Comparison of ENCODE assay signal across 13 cellular contexts in the genomic region with DNA sequence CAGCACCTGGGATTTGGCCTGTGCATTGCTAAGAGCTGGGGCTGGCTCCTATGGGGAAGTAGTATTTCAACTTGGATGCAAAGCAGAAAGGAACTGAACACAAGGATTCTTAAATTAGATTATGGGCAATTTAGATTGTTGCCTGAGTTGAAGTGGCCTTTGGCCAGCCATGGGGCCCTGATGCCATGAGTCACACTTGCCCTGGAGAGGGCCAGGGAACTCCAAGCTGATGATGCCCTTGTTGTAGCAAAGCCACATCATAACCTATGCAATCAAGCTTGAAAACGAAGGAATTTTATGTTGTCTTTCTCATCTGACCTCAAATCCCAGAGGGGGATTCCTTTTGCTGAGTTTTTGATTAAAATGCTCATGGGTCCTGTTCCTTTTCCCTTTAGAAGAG. TPM values are rescaled to one million over a fixed set of nuclear protein-coding genes. Genes with fewer than 3 reads are reported as not detected.
A peak's percentile ranks its signal among the peaks of the same experiment; 100 is the strongest.
DNase-seq lines count a peak whose midpoint lies in the region; TF ChIP-seq lines count a peak whose summit lies in the region.
"Had no signal": no experiment of that assay in that cellular context is flagged by ENCODE, and none has a peak within 500 bp of the region (broad histone marks: within the 10 kb centered on the region; RNA-seq: fewer than 3 reads in every experiment).

No MANE protein-coding gene starts in this region.

- WGBS in hepatocyte (ENCODE audit: low lambda C conversion rate, missing lambda C conversion rate) = 78% methylated on average over 1 of the region's 1 CpG

- no peak overlapping the region for H3K4me3 Mint-ChIP-seq in activated naive CD8-positive, alpha-beta T cell treated with anti-CD3 and anti-CD28 coated beads for 36 hours
- H3K4me3 Mint-ChIP-seq: CD8-positive, alpha-beta memory T cell; natural killer cell had no signal

- H3K4me1 Mint-ChIP-seq in activated naive CD8-positive, alpha-beta T cell treated with anti-CD3 and anti-CD28 coated beads for 36 hours = peaks cover 39% of the 10 kb centered on the region

- no peaks in the 10 kb centered on the region for H3K9me3 Mint-ChIP-seq in activated naive CD8-positive, alpha-beta T cell treated with anti-CD3 and anti-CD28 coated beads for 36 hours
- H3K9me3 Mint-ChIP-seq: CD8-positive, alpha-beta memory T cell; natural killer cell had no signal

- POLR2A ChIA-PET in A673 (lab: Charles Lee; ENCODE audit: low non-redundant PET) = no interaction called here

- H3K36me3 Mint-ChIP-seq in activated naive CD8-positive, alpha-beta T cell treated with anti-CD3 and anti-CD28 coated beads for 36 hours = peaks cover 31% of the 10 kb centered on the region
- H3K36me3 Mint-ChIP-seq: natural killer cell had no signal

- intact Hi-C loops in A673 (cut with micrococcal nuclease; ENCODE audit: unreplicated experiment) = no loop called here

- H3K79me2 ChIP-seq in hepatocyte = no peaks in the 10 kb centered on the region

- DNase-seq in ACHN (peak; percentile 95), GOT3 (lab: John Stamatoyannopoulos, UW) (peak; percentile 34), hepatocyte (ENCODE audit: low spot score) (peak; percentile 68), NCI-H446 treated with DMSO at 0.1 percent for 48 hours (lab: John Stamatoyannopoulos, UW) (no peak), NCI-H748 (lab: John Stamatoyannopoulos, UW; ENCODE audit: unreplicated experiment) (no peak), amygdala (lab: John Stamatoyannopoulos, UW) (no peak), A673 (ENCODE audit: low spot score) (no peak)
- no peak for DNase-seq in activated naive CD8-positive, alpha-beta T cell treated with anti-CD3 and anti-CD28 coated beads for 36 hours
- DNase-seq: CD8-positive, alpha-beta memory T cell; natural killer cell; NCI-H748 treated with DMSO at 0.1 percent for 48 hours; stimulated activated CD4-positive, alpha-beta T cell treated with anti-CD3 and anti-CD28 coated beads, Interleukin-2, amount 100 ng/mL, for 48 hours had no signal

- no peak overlapping the region for H2AFZ ChIP-seq in hepatocyte

- in situ Hi-C loops in ACHN (cut with HindIII; ENCODE audit: low pct_ligation_motif_present, low pct_unique_long_range_greater_than_20kb, low sequenced_read_pairs) = no loop called here

- H3K4me1 ChIP-seq in hepatocyte (ENCODE audit: insufficient read depth) (peaks cover 17% of the 10 kb centered on the region), A673 (ENCODE audit: insufficient read depth, low read length, poor library complexity, severe bottlenecking) (no peaks in the 10 kb centered on the region)

- no peaks in the 10 kb centered on the region for H3K36me3 ChIP-seq in hepatocyte (replicated peaks; ENCODE audit: insufficient read depth, low read depth)
- no peaks in the 10 kb centered on the region for H3K36me3 ChIP-seq in A673 (ENCODE audit: insufficient read depth, low read length, poor library complexity, severe bottlenecking)

- no peaks in the 10 kb centered on the region for H3K27me3 Mint-ChIP-seq in activated naive CD8-positive, alpha-beta T cell treated with anti-CD3 and anti-CD28 coated beads for 36 hours
- H3K27me3 Mint-ChIP-seq: CD8-positive, alpha-beta memory T cell had no signal

- peak overlapping the region; percentile 83 for H3K27ac ChIP-seq in hepatocyte
- no peak overlapping the region for H3K27ac ChIP-seq in A673 (ENCODE audit: low read depth, low read length, poor library complexity, severe bottlenecking)
- H3K27ac ChIP-seq: suprapubic skin had no signal

- H4K20me1 ChIP-seq in hepatocyte (ENCODE audit: insufficient read depth, poor library complexity, severe bottlenecking) = no peaks in the 10 kb centered on the region

- H3K27me3 ChIP-seq in hepatocyte (no peaks in the 10 kb centered on the region), A673 (replicated peaks; ENCODE audit: insufficient read depth, low read depth, low read length, poor library complexity) (no peaks in the 10 kb centered on the region)
- H3K27me3 ChIP-seq: suprapubic skin had no signal

- H3K4me3 ChIP-seq in hepatocyte (no peak overlapping the region), A673 (ENCODE audit: low read depth, low read length, poor library complexity, severe bottlenecking) (no peak overlapping the region)
- H3K4me3 ChIP-seq: suprapubic skin had no signal

- H3K4me2 ChIP-seq in hepatocyte = no peak overlapping the region

- H3K9me3 ChIP-seq in hepatocyte (ENCODE audit: low read depth) = no peaks in the 10 kb centered on the region
- no peaks in the 10 kb centered on the region for H3K9me3 ChIP-seq in A673 (ENCODE audit: low read depth, low read length, poor library complexity, severe bottlenecking)
- H3K9me3 ChIP-seq: suprapubic skin had no signal

- TF ChIP-seq CTCF in hepatocyte (IDR thresholded peaks at IDR 0.05; ENCODE audit: poor library complexity) (no peak), A673 (conservative IDR thresholded peaks at IDR 0.05; ENCODE audit: low read depth, low read length) (no peak)

- peak overlapping the region; percentile 4 for H3K27ac Mint-ChIP-seq in activated naive CD8-positive, alpha-beta T cell treated with anti-CD3 and anti-CD28 coated beads for 36 hours
- H3K27ac Mint-ChIP-seq: natural killer cell had no signal

- no peaks in the 10 kb centered on the region for H3K9me2 ChIP-seq in hepatocyte (replicated peaks; ENCODE audit: insufficient read depth)

- CTCF ChIA-PET in A673 (lab: Charles Lee) = no interaction called here

- no TSS peak for BruUV-seq in A673 (replicated peaks; lab: Mats Ljungman, UMichigan)

RNA-seq across cellular contexts. Expression of a gene that starts 3.9 kb away (rescaled TPM):
- under 1 TPM; 0.62 to 0.68 TPM for total RNA-seq in activated naive CD8-positive, alpha-beta T cell treated with anti-CD3 and anti-CD28 coated beads for 36 hours
- total RNA-seq in hepatocyte (not detected in 2 replicates), A673 (2021) (0.22 TPM in 1 of 2 replicates, not detected in the other)
- polyA plus RNA-seq in hepatocyte = 0.19 and 0.31 TPM in 2 replicates
- total RNA-seq: suprapubic skin had no signal

RNA-seq across cellular contexts. Expression of a gene that starts 44.1 kb away (rescaled TPM):
- total RNA-seq in activated naive CD8-positive, alpha-beta T cell treated with anti-CD3 and anti-CD28 coated beads for 36 hours = 100 to 1,000 TPM; 215 to 219 TPM
- 0.30 and 1.4 TPM in 2 replicates for total RNA-seq in hepatocyte
- polyA plus RNA-seq in hepatocyte = 1.2 and 2.9 TPM in 2 replicates
- 1.0 and 1.4 TPM in 2 replicates for total RNA-seq in A673 (2021)

RNA-seq across cellular contexts. Expression of a gene that starts 51.0 kb away (rescaled TPM):
- total RNA-seq in activated naive CD8-positive, alpha-beta T cell treated with anti-CD3 and anti-CD28 coated beads for 36 hours = 10 to 100 TPM; 27.1 to 28.3 TPM
- total RNA-seq in hepatocyte (2.3 and 3.0 TPM in 2 replicates), A673 (2021) (3.0 and 5.5 TPM in 2 replicates)
- polyA plus RNA-seq in hepatocyte = 3.0 TPM in 2 replicates

Comparison
In these comparisons a context has a peak if more than half of its experiments do, and no peak if none do; other contexts are left out.
1. DNase-seq: peak in ACHN (single experiment), GOT3 (single experiment) and hepatocyte (single experiment); none in activated naive CD8-positive, alpha-beta T cell treated with anti-CD3 and anti-CD28 coated beads for 36 hours (single experiment), NCI-H446 treated with DMSO at 0.1 percent for 48 hours (single experiment), NCI-H748 (single experiment), amygdala (0 of 56) and A673 (single experiment).
2. RNA of a gene that starts 44.1 kb away (total RNA-seq): 215 to 219 TPM in activated naive CD8-positive, alpha-beta T cell treated with anti-CD3 and anti-CD28 coated beads for 36 hours; 1.0 to 1.4 TPM in A673 and 0.30 to 1.4 TPM in hepatocyte; every median in the first group is over 10 times any median in the second.